25 cellular contexts compared by ENCODE assay signal in the genomic region with DNA sequence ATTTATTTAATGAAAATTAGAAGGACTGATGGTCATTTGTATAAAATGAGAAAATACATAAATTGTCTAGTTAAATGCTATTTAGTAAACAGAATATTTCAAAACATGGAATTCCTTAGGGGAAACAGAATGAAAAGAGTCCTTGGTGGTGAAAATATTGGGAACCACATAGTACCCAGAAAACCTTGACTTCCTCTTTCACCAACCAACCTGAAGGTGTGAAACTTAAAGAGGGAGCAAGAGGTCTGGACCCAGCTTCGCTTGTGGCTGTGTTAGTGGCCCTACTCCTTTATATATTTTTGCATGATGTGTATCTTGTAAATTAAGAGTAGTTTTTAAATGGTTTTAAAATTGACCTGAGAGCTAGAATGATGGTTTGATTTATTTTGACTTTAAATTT.
"Had no signal": no experiment of that assay in that cellular context is flagged by ENCODE, and none has a peak within 500 bp of the region (broad histone marks: within the 10 kb centered on the region; RNA-seq: fewer than 3 reads in every experiment).

No MANE protein-coding gene starts in this region.

- DNase-seq: colonic mucosa; cortex of kidney; effector CD8-positive, alpha-beta T cell; effector memory CD8-positive, alpha-beta T cell; endodermal cell; erythroblast; esophagus squamous epithelium; foreskin fibroblast; foreskin melanocyte; gastrocnemius medialis; heart left ventricle; hippocampal formation; left cardiac atrium; left lung; left ventricle myocardium superior; lower lobe of right lung; mesenchymal stem cell; mucosa of descending colon; naive B cell; naive thymus-derived CD8-positive, alpha-beta T cell had no signal

- H3K9me3 ChIP-seq: colonic mucosa, esophagus squamous epithelium, gastrocnemius medialis, heart left ventricle, left lung, lower lobe of right lung, mucosa of descending colon had no signal

- H3K4me3 ChIP-seq: colonic mucosa, esophagus squamous epithelium, gastrocnemius medialis, heart left ventricle, left lung, lower lobe of right lung, mucosa of descending colon had no signal

- FAIRE-seq: endometrium, islet of Langerhans, keratinocyte had no signal

- H3K27ac ChIP-seq: colonic mucosa, epithelial cell of prostate, esophagus squamous epithelium, gastrocnemius medialis, heart left ventricle, left lung, lower lobe of right lung had no signal

- ATAC-seq: effector memory CD8-positive, alpha-beta T cell; esophagus mucosa; gastrocnemius medialis; heart left ventricle; left cardiac atrium; left lung; left ventricle myocardium superior; lower lobe of right lung; mucosa of descending colon; naive thymus-derived CD8-positive, alpha-beta T cell had no signal

- H3K36me3 ChIP-seq: colonic mucosa, gastrocnemius medialis had no signal

- H3K4me1 ChIP-seq: esophagus squamous epithelium, gastrocnemius medialis, heart left ventricle, left lung, lower lobe of right lung had no signal

- H3K27me3 ChIP-seq: colonic mucosa, esophagus squamous epithelium, gastrocnemius medialis, heart left ventricle, left lung had no signal
